In genomic region chr18:67273288-67273687, GRCh38 we compare ENCODE assay signal across 32 cellular contexts.
"Had no signal": no experiment of that assay in that cellular context is flagged by ENCODE, and none has a peak within 500 bp of the region (broad histone marks: within the 10 kb centered on the region; RNA-seq: fewer than 3 reads in every experiment).

No MANE protein-coding gene starts in this region.

- FAIRE-seq: urothelium cell line had no signal

- H3K27me3 Mint-ChIP-seq: progenitor cell of endocrine pancreas; stimulated activated naive B cell treated with anti-CD40 and anti-IgM and Interleukin-4, amounts not matched to agents 10 μg/mL and 1 μg/mL and 100 μg/mL, for 72 hours; stimulated activated naive CD8-positive, alpha-beta T cell treated with anti-CD3 and anti-CD28 coated beads, Interleukin-15, Interleukin-2, amounts not matched to agents 100 ng/mL and 50 ng/mL, for 24 hours had no signal

- H3K4me3 ChIP-seq: psoas muscle, right lobe of liver, sigmoid colon, skin epidermis, smooth muscle cell, spleen, stomach, thoracic aorta, thyroid gland, tibial nerve, upper lobe of left lung, vagina had no signal

- H2AFZ ChIP-seq: parathyroid adenoma had no signal

- H3K9me3 Mint-ChIP-seq: nephron progenitor cell; stimulated activated naive B cell treated with anti-CD40 and anti-IgM and Interleukin-4, amounts not matched to agents 10 μg/mL and 1 μg/mL and 100 μg/mL, for 72 hours had no signal

- H3K36me3 ChIP-seq: neutrophil, right lobe of liver, sigmoid colon, spleen, stomach, thoracic aorta, thyroid gland, tibial nerve, upper lobe of left lung, vagina had no signal

- H3K4me3 Mint-ChIP-seq: naive thymus-derived CD8-positive, alpha-beta T cell; nephron progenitor cell; neural crest cell; stimulated activated naive B cell treated with anti-CD40 and anti-IgM and Interleukin-4, amounts not matched to agents 10 μg/mL and 1 μg/mL and 100 μg/mL, for 72 hours; stimulated activated naive CD8-positive, alpha-beta T cell treated with anti-CD3 and anti-CD28 coated beads, Interleukin-15, Interleukin-2, amounts not matched to agents 100 ng/mL and 50 ng/mL, for 24 hours had no signal

- H3K9ac ChIP-seq: parathyroid adenoma had no signal

- H3K27ac Mint-ChIP-seq: naive thymus-derived CD8-positive, alpha-beta T cell; natural killer cell treated with Interleukin-12 subunit alpha and Interleukin-12 subunit beta and Interleukin-15 and Interleukin-18, amount 100 ng/mL, for 72 hours; nephron progenitor cell; progenitor cell of endocrine pancreas; stimulated activated naive B cell treated with anti-CD40 and anti-IgM and Interleukin-4, amounts not matched to agents 10 μg/mL and 1 μg/mL and 100 μg/mL, for 72 hours; stimulated activated naive CD8-positive, alpha-beta T cell treated with anti-CD3 and anti-CD28 coated beads, Interleukin-15, Interleukin-2, amounts not matched to agents 100 ng/mL and 50 ng/mL, for 24 hours had no signal

- H3K27ac ChIP-seq: neutrophil, parathyroid adenoma, psoas muscle, right lobe of liver, sigmoid colon, skin epidermis, spleen, stomach, thoracic aorta, thyroid gland, tibial nerve, upper lobe of left lung, vagina had no signal

- H3K4me2 ChIP-seq: smooth muscle cell had no signal

- H3K79me2 ChIP-seq: parathyroid adenoma had no signal

- DNase-seq: naive thymus-derived CD8-positive, alpha-beta T cell; nephron progenitor cell; nucleus accumbens; posterior cingulate gyrus; psoas muscle; right cardiac atrium; right lobe of liver; sigmoid colon; spleen; stimulated activated CD4-positive, alpha-beta T cell treated with anti-CD3 and anti-CD28 coated beads, Interleukin-12 subunit alpha, Interleukin-12 subunit beta, amount 100 ng/mL, for 4 hours; stimulated activated CD4-positive, alpha-beta T cell treated with anti-CD3 and anti-CD28 coated beads, Interleukin-1b, Interleukin-23, amount 100 ng/mL, for 48 hours; stimulated activated CD4-positive, alpha-beta T cell treated with anti-CD3 and anti-CD28 coated beads, Interleukin-4, amount 100 ng/mL, for 1 hour; stimulated activated CD4-positive, alpha-beta T cell treated with anti-CD3 and anti-CD28 coated beads, Interleukin-4, amount 100 ng/mL, for 4 hours; stimulated activated CD8-positive, alpha-beta memory T cell treated with anti-CD3 and anti-CD28 coated beads, Interleukin-4, amount 100 ng/mL, for 48 hours; stimulated activated naive B cell treated with anti-CD40 and anti-IgM and Interleukin-4, amounts not matched to agents 10 μg/mL and 1 μg/mL and 100 μg/mL, for 72 hours; stimulated activated naive CD4-positive, alpha-beta T cell treated with Interleukin-2 at 50 U/mL for 16 hours; stomach; thyroid gland; trophoblast cell; upper lobe of left lung had no signal

- ATAC-seq: naive thymus-derived CD8-positive, alpha-beta T cell; natural killer cell treated with Interleukin-12 subunit alpha and Interleukin-12 subunit beta and Interleukin-15 and Interleukin-18, amount 100 ng/mL, for 72 hours; psoas muscle; right cardiac atrium; right lobe of liver; stimulated activated naive B cell treated with anti-CD40 and anti-IgM and Interleukin-4, amounts not matched to agents 10 μg/mL and 1 μg/mL and 100 μg/mL, for 72 hours had no signal

- H3K4me1 ChIP-seq: parathyroid adenoma, psoas muscle, right lobe of liver, sigmoid colon, spleen, stomach, thyroid gland, tibial nerve, upper lobe of left lung, vagina had no signal

- H3K4me1 Mint-ChIP-seq: nephron progenitor cell; neural crest cell; stimulated activated naive B cell treated with anti-CD40 and anti-IgM and Interleukin-4, amounts not matched to agents 10 μg/mL and 1 μg/mL and 100 μg/mL, for 72 hours had no signal

- H3K36me3 Mint-ChIP-seq: stimulated activated naive B cell treated with anti-CD40 and anti-IgM and Interleukin-4, amounts not matched to agents 10 μg/mL and 1 μg/mL and 100 μg/mL, for 72 hours had no signal

- H3K27me3 ChIP-seq: neutrophil, right lobe of liver, sigmoid colon, spleen, stomach, thyroid gland, tibial nerve, upper lobe of left lung, vagina had no signal

- H3K9me3 ChIP-seq: neutrophil, psoas muscle, right lobe of liver, sigmoid colon, thoracic aorta, thyroid gland, upper lobe of left lung, vagina had no signal
